13 cellular contexts compared by ENCODE assay signal in genomic region chr14:20626274-20626673, GRCh38. TPM values are rescaled to one million over a fixed set of nuclear protein-coding genes. Genes with fewer than 3 reads are reported as not detected.
DNase-seq lines count a peak whose midpoint lies in the region; ATAC-seq, FAIRE-seq and TF ChIP-seq lines count a peak whose summit lies in the region.
"Had no signal": no experiment of that assay in that cellular context is flagged by ENCODE, and none has a peak within 500 bp of the region (broad histone marks: within the 10 kb centered on the region; RNA-seq: fewer than 3 reads in every experiment).

No MANE protein-coding gene starts in this region.

- H3K27me3 ChIP-seq in PC-9 (ENCODE audit: insufficient read depth, low read depth) (no peaks in the 10 kb centered on the region), endothelial cell of umbilical vein (ENCODE audit: control insufficient read depth in 2 of 2, insufficient read depth in 2 of 2, low read length in 2 of 2) (peaks cover 24 to 39% of the 10 kb centered on the region in 2 experiments)
- H3K27me3 ChIP-seq: foreskin keratinocyte had no signal

- no peak for TF ChIP-seq CTCF in PC-9 (conservative IDR thresholded peaks at IDR 0.05)
- TF ChIP-seq CTCF in endothelial cell of umbilical vein (IDR thresholded peaks at IDR 0.05; ENCODE audit: extremely low read depth in 1 of 2, insufficient read depth in 1 of 2, low read depth in 1 of 2, low read length in 2 of 2): no peak
- TF ChIP-seq CTCF in progenitor cell of endocrine pancreas (IDR thresholded peaks at IDR 0.05; ENCODE audit: unreplicated experiment): no peak

- H3K36me3 ChIP-seq in PC-9 (ENCODE audit: low read depth) (no peaks in the 10 kb centered on the region), endothelial cell of umbilical vein (ENCODE audit: control insufficient read depth in 2 of 2, extremely low read depth in 1 of 2, insufficient read depth in 2 of 2, low read length in 2 of 2) (no peaks in the 10 kb centered on the region)

- peak overlapping the region; percentile 91 for H3K4me2 ChIP-seq in PC-9
- peak overlapping the region; percentile 76 for H3K4me2 ChIP-seq in endothelial cell of umbilical vein (ENCODE audit: insufficient read depth, low read length)

- no peaks in the 10 kb centered on the region for H3K9me1 ChIP-seq in endothelial cell of umbilical vein (replicated peaks; ENCODE audit: control insufficient read depth, extremely low read depth, insufficient read depth, low read length)

- peaks cover 91% of the 10 kb centered on the region for H3K27me3 Mint-ChIP-seq in progenitor cell of endocrine pancreas

- H3K27ac Mint-ChIP-seq in progenitor cell of endocrine pancreas: no peak overlapping the region

- peak overlapping the region; percentile 65; the same call in 1 of the 2 replicates for H3K4me3 ChIP-seq in GM08714 (ENCODE audit: low read length)
- H3K4me3 ChIP-seq in PC-9: peak overlapping the region; percentile 67; the same call in 1 of the 2 replicates
- no peak overlapping the region for H3K4me3 ChIP-seq in endothelial cell of umbilical vein (replicated peaks in 1 of 3; ENCODE audit: insufficient read depth in 1 of 3, low read depth in 1 of 3, low read length in 3 of 3)

- intact Hi-C loops in PC-9 (cut with micrococcal nuclease; ENCODE audit: unreplicated experiment) (loop anchor here (10.0 kb wide), 1 partner anchor 349 kb away; no protein-coding TSS in a partner anchor), endothelial cell of umbilical vein (cut with micrococcal nuclease) (no loop called here)

- DNase-seq in PC-9 (no peak), endothelial cell of umbilical vein (ENCODE audit: low read depth, low spot score) (no peak), progenitor cell of endocrine pancreas (ENCODE audit: low spot score, unreplicated experiment) (no peak)
- DNase-seq: activated CD4-positive, alpha-beta T cell treated with anti-CD3 and anti-CD28 coated beads, Interleukin-2, amount 50 U/mL, for 48 hours; foreskin keratinocyte; MM.1S; NCI-H524 had no signal

- H3F3A ChIP-seq in PC-9 (ENCODE audit: insufficient read depth, low read depth): peaks cover 37% of the 10 kb centered on the region

- FAIRE-seq in endothelial cell of umbilical vein (lab: Jason Lieb, UNC): no peak

- CTCF ChIA-PET in PC-9 (lab: Charles Lee) (interaction anchor here (0.6 kb wide), 1 partner anchor 168 kb away, joined by 3 read pairs; no protein-coding TSS in a partner anchor), endothelial cell of umbilical vein (lab: Charles Lee) (interaction anchor here (1.0 to 1.2 kb wide), 3 partner anchors 25 to 172 kb away, joined by 3 to 4 read pairs (median 3); partner anchors contain the start of genes APEX1 and OSGEP)

- H3K27ac ChIP-seq in PC-9 (no peak overlapping the region), endothelial cell of umbilical vein (ENCODE audit: insufficient read depth, low read depth, low read length) (no peak overlapping the region)
- H3K27ac ChIP-seq: foreskin keratinocyte had no signal

- H3K79me2 ChIP-seq in PC-9 (ENCODE audit: low read depth) (no peaks in the 10 kb centered on the region), endothelial cell of umbilical vein (ENCODE audit: control insufficient read depth, insufficient read depth, low read length) (no peaks in the 10 kb centered on the region)

- dilution Hi-C loops in endothelial cell of umbilical vein (cut with MboI; ENCODE audit: extremely low pct_ligation_motif_present, low sequenced_read_pairs): no loop called here

- no peaks in the 10 kb centered on the region for H3K9me2 ChIP-seq in PC-9 (ENCODE audit: insufficient read depth)

- no peak for TF ChIP-seq POLR2A in endothelial cell of umbilical vein (IDR thresholded peaks at IDR 0.05; ENCODE audit: low read depth, low read length)

- H3K9me3 Mint-ChIP-seq in progenitor cell of endocrine pancreas (ENCODE audit: low read depth): no peaks in the 10 kb centered on the region

- H4K20me1 ChIP-seq in PC-9 (ENCODE audit: insufficient read depth) (no peaks in the 10 kb centered on the region), endothelial cell of umbilical vein (replicated peaks; ENCODE audit: control insufficient read depth, extremely low read depth, insufficient read depth, low read length) (no peaks in the 10 kb centered on the region)

- POLR2A ChIA-PET in PC-9 (lab: Charles Lee; ENCODE audit: unreplicated experiment) (no interaction called here), endothelial cell of umbilical vein (lab: Charles Lee) (no interaction called here)

- H3K36me3 Mint-ChIP-seq in progenitor cell of endocrine pancreas (ENCODE audit: insufficient read depth): no peaks in the 10 kb centered on the region

- H3K4me1 ChIP-seq in PC-9 (replicated peaks; ENCODE audit: insufficient read depth): no peaks in the 10 kb centered on the region
- H3K4me1 ChIP-seq in endothelial cell of umbilical vein (ENCODE audit: control insufficient read depth, extremely low read depth, insufficient read depth, low read length): peaks cover 21% of the 10 kb centered on the region

- H2AFZ ChIP-seq in PC-9 (peak overlapping the region; percentile 46; the same call in 1 of the 2 replicates), endothelial cell of umbilical vein (ENCODE audit: low read depth, low read length) (peak overlapping the region; percentile 18)

- BruUV-seq in PC-9 (replicated peaks; lab: Mats Ljungman, UMichigan) (no TSS peak), endothelial cell of umbilical vein (replicated peaks; lab: Mats Ljungman, UMichigan) (no TSS peak)

- H3K4me1 Mint-ChIP-seq in progenitor cell of endocrine pancreas (ENCODE audit: low read depth): peaks cover 14% of the 10 kb centered on the region

- no peaks in the 10 kb centered on the region for H3K9me3 ChIP-seq in PC-9 (ENCODE audit: insufficient read depth, low read depth)
- no peaks in the 10 kb centered on the region for H3K9me3 ChIP-seq in endothelial cell of umbilical vein (replicated peaks; ENCODE audit: control insufficient read depth, insufficient read depth, low read length)

- H3K9ac ChIP-seq in endothelial cell of umbilical vein (replicated peaks; ENCODE audit: extremely low read depth, insufficient read depth, low read length): no peak overlapping the region

- ATAC-seq in GM21529 (IDR thresholded peaks at IDR 0.05; ENCODE audit: unreplicated experiment): no peak
- ATAC-seq in GM18520 (IDR thresholded peaks at IDR 0.05; ENCODE audit: unreplicated experiment): no peak
- no peak for ATAC-seq in HG03025 (IDR thresholded peaks at IDR 0.05; ENCODE audit: low FRiP score, unreplicated experiment)

- H3K4me3 Mint-ChIP-seq in progenitor cell of endocrine pancreas (ENCODE audit: low read depth): peak overlapping the region; percentile 67

TF ChIP-seq in endothelial cell of umbilical vein, 7 proteins besides CTCF, POLR2A, EP300 and RAD21 (continues in another document):
- TF ChIP-seq MYC (IDR thresholded peaks at IDR 0.05; ENCODE audit: low read depth, low read length): no peak
- TF ChIP-seq FOS (IDR thresholded peaks at IDR 0.05; ENCODE audit: borderline replicate concordance, insufficient read depth, low read length): no peak
- no peak for TF ChIP-seq POLR2AphosphoS5 (IDR thresholded peaks at IDR 0.05; ENCODE audit: insufficient read depth, low read depth, low read length)

RNA-seq across cellular contexts. Expression of gene OR6S1, which starts 15.2 kb away (rescaled TPM):
- total RNA-seq in PC-9 (2021): not detected in 2 replicates
- not detected in 2 replicates for total RNA-seq in endothelial cell of umbilical vein
- not detected in 2 replicates for polyA plus RNA-seq in endothelial cell of umbilical vein
- not detected in 2 replicates for polyA plus RNA-seq in endothelial cell of umbilical vein (2011; cell fraction: cytosol; rRNA removed)
- polyA plus RNA-seq in endothelial cell of umbilical vein (2011; cell fraction: nucleus; rRNA removed): not detected in 2 replicates
- not detected in 2 replicates for polyA plus RNA-seq in endothelial cell of umbilical vein (2012)
- not detected in 2 replicates for polyA minus RNA-seq in endothelial cell of umbilical vein
- polyA minus RNA-seq in endothelial cell of umbilical vein (2011; cell fraction: cytosol; rRNA and poly(A)+ RNA removed): not detected
- polyA minus RNA-seq in endothelial cell of umbilical vein (2011; cell fraction: nucleus; rRNA and poly(A)+ RNA removed): not detected in 2 replicates
- not detected in 2 replicates for total RNA-seq in progenitor cell of endocrine pancreas
- total RNA-seq: foreskin keratinocyte, lung microvascular endothelial cell, SK-MEL-5 had no signal
- polyA plus RNA-seq: foreskin keratinocyte had no signal

RNA-seq across cellular contexts. Expression of gene RNASE12, which starts 35.1 kb away (rescaled TPM):
- total RNA-seq in PC-9 (2021) (not detected in 2 replicates), endothelial cell of umbilical vein (not detected in 2 replicates), progenitor cell of endocrine pancreas (not detected in 2 replicates)
- polyA plus RNA-seq in endothelial cell of umbilical vein: not detected in 2 replicates
- not detected in 2 replicates for polyA plus RNA-seq in endothelial cell of umbilical vein (2011; cell fraction: cytosol; rRNA removed)
- not detected in 2 replicates for polyA plus RNA-seq in endothelial cell of umbilical vein (2011; cell fraction: nucleus; rRNA removed)
- not detected in 2 replicates for polyA plus RNA-seq in endothelial cell of umbilical vein (2012)
- polyA minus RNA-seq in endothelial cell of umbilical vein: not detected in 2 replicates
- not detected for polyA minus RNA-seq in endothelial cell of umbilical vein (2011; cell fraction: cytosol; rRNA and poly(A)+ RNA removed)
- not detected in 2 replicates for polyA minus RNA-seq in endothelial cell of umbilical vein (2011; cell fraction: nucleus; rRNA and poly(A)+ RNA removed)
- total RNA-seq: foreskin keratinocyte, lung microvascular endothelial cell, SK-MEL-5 had no signal
- polyA plus RNA-seq: foreskin keratinocyte had no signal

RNA-seq across cellular contexts. Expression of gene RNASE11, which starts 38.5 kb away (rescaled TPM):
- not detected in 2 replicates for total RNA-seq in PC-9 (2021)
- not detected in 2 replicates for total RNA-seq in endothelial cell of umbilical vein
- not detected in 2 replicates for polyA plus RNA-seq in endothelial cell of umbilical vein
- not detected in 2 replicates for polyA plus RNA-seq in endothelial cell of umbilical vein (2011; cell fraction: cytosol; rRNA removed)
- not detected in 2 replicates for polyA plus RNA-seq in endothelial cell of umbilical vein (2011; cell fraction: nucleus; rRNA removed)
- not detected in 2 replicates for polyA plus RNA-seq in endothelial cell of umbilical vein (2012)
- not detected in 2 replicates for polyA minus RNA-seq in endothelial cell of umbilical vein
- not detected for polyA minus RNA-seq in endothelial cell of umbilical vein (2011; cell fraction: cytosol; rRNA and poly(A)+ RNA removed)
- polyA minus RNA-seq in endothelial cell of umbilical vein (2011; cell fraction: nucleus; rRNA and poly(A)+ RNA removed): not detected in 2 replicates
- total RNA-seq in progenitor cell of endocrine pancreas: not detected in 2 replicates
- total RNA-seq: foreskin keratinocyte, lung microvascular endothelial cell had no signal
- polyA plus RNA-seq: foreskin keratinocyte had no signal

RNA-seq across cellular contexts. Expression of gene RNASE4, which starts 58.1 kb away (rescaled TPM):
- total RNA-seq in PC-9 (2021): 2.0 and 4.0 TPM in 2 replicates
- 6.9 and 8.7 TPM in 2 replicates for total RNA-seq in endothelial cell of umbilical vein
- polyA plus RNA-seq in endothelial cell of umbilical vein: 27.4 and 35.1 TPM in 2 replicates
- 20.2 and 22.4 TPM in 2 replicates for polyA plus RNA-seq in endothelial cell of umbilical vein (2011; cell fraction: cytosol; rRNA removed)
- 9.6 and 11.6 TPM in 2 replicates for polyA plus RNA-seq in endothelial cell of umbilical vein (2011; cell fraction: nucleus; rRNA removed)
- polyA plus RNA-seq in endothelial cell of umbilical vein (2012): 8.7 and 11.3 TPM in 2 replicates
- polyA minus RNA-seq in endothelial cell of umbilical vein: 36.5 and 39.6 TPM in 2 replicates
- 2.0 TPM for polyA minus RNA-seq in endothelial cell of umbilical vein (2011; cell fraction: cytosol; rRNA and poly(A)+ RNA removed)
- 2.9 and 3.7 TPM in 2 replicates for polyA minus RNA-seq in endothelial cell of umbilical vein (2011; cell fraction: nucleus; rRNA and poly(A)+ RNA removed)
- 5.7 TPM in 2 replicates for total RNA-seq in progenitor cell of endocrine pancreas

Comparison
In these comparisons a context has a peak if more than half of its experiments do, and no peak if none do; other contexts are left out.
1. H3K4me3 ChIP-seq: peak in GM08714 (single experiment) and PC-9 (single experiment); none in endothelial cell of umbilical vein (0 of 3).